In the genomic region with DNA sequence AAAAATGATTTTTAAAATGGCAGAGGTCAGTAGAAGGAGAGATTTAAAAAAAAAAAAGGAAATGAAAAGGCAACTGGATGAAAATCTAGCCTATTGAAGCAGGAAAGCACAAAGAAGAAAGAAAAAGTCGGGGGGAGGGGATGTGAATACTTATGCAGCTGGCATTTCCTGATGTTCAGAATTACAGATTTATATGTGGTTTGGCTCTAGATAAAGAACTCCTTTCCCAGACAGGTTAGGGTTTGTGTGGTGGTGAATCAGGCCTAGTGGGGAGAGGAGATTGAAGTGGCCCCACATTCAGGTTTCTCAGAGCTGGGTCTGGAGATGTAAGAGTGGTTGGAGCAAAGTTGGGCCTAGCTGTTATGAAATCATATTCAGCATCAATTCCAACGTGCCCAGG, we compare ENCODE assay signal across 20 cellular contexts.
A peak's percentile ranks its signal among the peaks of the same experiment; 100 is the strongest.
DNase-seq lines count a peak whose midpoint lies in the region; ATAC-seq, FAIRE-seq and TF ChIP-seq lines count a peak whose summit lies in the region.
"Had no signal": no experiment of that assay in that cellular context is flagged by ENCODE, and none has a peak within 500 bp of the region (broad histone marks: within the 10 kb centered on the region; RNA-seq: fewer than 3 reads in every experiment).

No MANE protein-coding gene starts in this region.

- peaks cover 13% of the 10 kb centered on the region for H3K4me1 ChIP-seq in ACC112 (ENCODE audit: control insufficient read depth, insufficient read depth, low read length, unreplicated experiment)
- H3K4me1 ChIP-seq in keratinocyte (ENCODE audit: control insufficient read depth, extremely low read depth, insufficient read depth, low read length): peaks cover 3% of the 10 kb centered on the region
- H3K4me1 ChIP-seq in HepG2 (ENCODE audit: insufficient read depth, low read length): no peaks in the 10 kb centered on the region
- H3K4me1 ChIP-seq: SJCRH30, upper lobe of right lung had no signal

- no peak for TF ChIP-seq CTCF in brain microvascular endothelial cell (IDR thresholded peaks at IDR 0.05; ENCODE audit: low read depth, low read length, missing control alignments)
- TF ChIP-seq CTCF in keratinocyte (optimal IDR thresholded peaks at IDR 0.05 in 1 of 3, IDR thresholded peaks at IDR 0.05 in 1 of 3, conservative IDR thresholded peaks at IDR 0.05 in 1 of 3; ENCODE audit: extremely low read depth in 1 of 3, insufficient read depth in 2 of 3, low read length in 3 of 3): no peak
- no peak for TF ChIP-seq CTCF in HepG2 (CRISPR knock-in tag; IDR thresholded peaks at IDR 0.05)

- no peak for TF ChIP-seq POLR2A in HepG2 (IDR thresholded peaks at IDR 0.05; ENCODE audit: insufficient read depth in 1 of 2, low read depth in 2 of 2, low read length in 2 of 2)

- no peaks in the 10 kb centered on the region for H3K79me2 ChIP-seq in ACC112 (ENCODE audit: control insufficient read depth, insufficient read depth, low read length, unreplicated experiment)
- no peaks in the 10 kb centered on the region for H3K79me2 ChIP-seq in keratinocyte (ENCODE audit: control insufficient read depth, insufficient read depth, low read length)
- H3K79me2 ChIP-seq in HepG2 (ENCODE audit: insufficient read depth, low read length): no peaks in the 10 kb centered on the region

- no peaks in the 10 kb centered on the region for H3K9me3 ChIP-seq in keratinocyte (ENCODE audit: control insufficient read depth, low read depth, low read length)
- no peaks in the 10 kb centered on the region for H3K9me3 ChIP-seq in HepG2 (ENCODE audit: low read length)
- H3K9me3 ChIP-seq: SJCRH30, upper lobe of right lung had no signal

- no peak overlapping the region for H3K27ac ChIP-seq in ACC112 (ENCODE audit: low read depth, low read length)
- H3K27ac ChIP-seq in brain microvascular endothelial cell: peak overlapping the region; percentile 41
- H3K27ac ChIP-seq in keratinocyte (ENCODE audit: control insufficient read depth, insufficient read depth, low read length): peak overlapping the region; percentile 29
- H3K27ac ChIP-seq in HepG2 (ENCODE audit: extremely low read length, insufficient read depth, low read length): no peak overlapping the region
- H3K27ac ChIP-seq: SJCRH30, upper lobe of right lung had no signal

- dilution Hi-C loops in keratinocyte (cut with MboI; ENCODE audit: extremely low pct_ligation_motif_present, low sequenced_read_pairs): no loop called here

- in situ Hi-C loops in brain microvascular endothelial cell (cut with HindIII; ENCODE audit: low pct_ligation_motif_present, low sequenced_read_pairs): no loop called here
- in situ Hi-C loops in HepG2 (cut with HindIII; ENCODE audit: extremely low pct_ligation_motif_present, low pct_unique_long_range_greater_than_20kb): loop anchor here (10.0 to 25.0 kb wide), 2 partner anchors 543 to 1146 kb away; no protein-coding TSS in a partner anchor

- H3K4me3 ChIP-seq in ACC112 (ENCODE audit: low read depth, low read length) (no peak overlapping the region), brain microvascular endothelial cell (ENCODE audit: low read depth, low read length) (no peak overlapping the region), keratinocyte (ENCODE audit: control insufficient read depth in 2 of 3, extremely low read depth in 1 of 3, insufficient read depth in 2 of 3, low read depth in 1 of 3, low read length in 3 of 3) (no peak overlapping the region), HepG2 (replicated peaks in 1 of 3; ENCODE audit: insufficient read depth in 1 of 3, low read depth in 2 of 3, low read length in 3 of 3) (no peak overlapping the region)
- H3K4me3 ChIP-seq: GM12878, SJCRH30, upper lobe of right lung had no signal

- 0% methylated on average over 2 of the region's 2 CpGs for WGBS in HepG2 (ENCODE audit: low lambda C conversion rate)

- DNase-seq in LHCN-M2 (ENCODE audit: low read depth): peak; percentile 41
- peak; percentile 60 for DNase-seq in brain microvascular endothelial cell
- DNase-seq in keratinocyte (ENCODE audit: low read depth, low spot score): peak; percentile 30
- DNase-seq in D341Med (ENCODE audit: low spot score): no peak
- DNase-seq in MV-4-11 (lab: John Stamatoyannopoulos, UW): no peak
- no peak for DNase-seq in HepG2 (ENCODE audit: low spot score)
- DNase-seq: activated CD4-positive, alpha-beta T cell treated with anti-CD3 and anti-CD28 coated beads for 36 hours; CD8-positive, alpha-beta memory T cell; islet precursor cell; NCI-H1105; NCI-H2171; posterior cingulate gyrus; SJCRH30; stimulated activated naive CD4-positive, alpha-beta T cell; T-helper 9 cell; upper lobe of right lung had no signal

- CTCF ChIA-PET in HepG2 (lab: Yijun Ruan, JAX; ENCODE audit: low intra/inter-chr PET ratio, low total read pairs): no interaction called here

- H3K9ac ChIP-seq in keratinocyte (ENCODE audit: control insufficient read depth, extremely low read depth, insufficient read depth, low read length) (no peak overlapping the region), HepG2 (ENCODE audit: insufficient read depth, low read depth, low read length) (no peak overlapping the region)

- FAIRE-seq in keratinocyte (lab: Jason Lieb, UNC) (peak; percentile 44), HepG2 (lab: Jason Lieb, UNC) (no peak)
- FAIRE-seq: A204.1, GM12878 had no signal

- no TSS peak for BruUV-seq in HepG2 (replicated peaks; lab: Mats Ljungman, UMichigan)

- no peak for TF ChIP-seq RAD21 in HepG2 (CRISPR knock-in tag; IDR thresholded peaks at IDR 0.05)

- TF ChIP-seq EP300 in HepG2 (IDR thresholded peaks at IDR 0.05; ENCODE audit: low read depth in 2 of 2, low read length in 2 of 2) (no peak), HepG2 (CRISPR knock-in tag; IDR thresholded peaks at IDR 0.05; ENCODE audit: borderline replicate concordance) (no peak)

- peak overlapping the region; percentile 37 for H2AFZ ChIP-seq in ACC112 (ENCODE audit: low read length, unreplicated experiment)
- H2AFZ ChIP-seq in keratinocyte (ENCODE audit: control insufficient read depth, low read length): peak overlapping the region; percentile 84
- no peak overlapping the region for H2AFZ ChIP-seq in HepG2 (ENCODE audit: low read length)

- no peaks in the 10 kb centered on the region for H3K36me3 ChIP-seq in ACC112 (ENCODE audit: insufficient read depth, low read length)
- H3K36me3 ChIP-seq in brain microvascular endothelial cell (replicated peaks): no peaks in the 10 kb centered on the region
- no peaks in the 10 kb centered on the region for H3K36me3 ChIP-seq in keratinocyte (ENCODE audit: control insufficient read depth in 2 of 2, extremely low read depth in 1 of 2, insufficient read depth in 2 of 2, low read length in 2 of 2)
- no peaks in the 10 kb centered on the region for H3K36me3 ChIP-seq in HepG2 (replicated peaks in 1 of 2; ENCODE audit: control insufficient read depth in 1 of 2, insufficient read depth in 2 of 2, low read length in 2 of 2)
- H3K36me3 ChIP-seq: SJCRH30, upper lobe of right lung had no signal

- no peak for ATAC-seq in HG03432 (IDR thresholded peaks at IDR 0.05; ENCODE audit: unreplicated experiment)
- ATAC-seq in HepG2: no peak
- ATAC-seq: activated CD4-positive, alpha-beta T cell treated with anti-CD3 and anti-CD28 coated beads for 36 hours; GM12878; upper lobe of right lung had no signal

- POLR2A ChIA-PET in HepG2 (lab: Yijun Ruan, JAX): no interaction called here

- H3K4me2 ChIP-seq in keratinocyte (ENCODE audit: control insufficient read depth, extremely low read depth, insufficient read depth, low read depth, low read length) (peak overlapping the region; percentile 34), HepG2 (ENCODE audit: low read depth, low read length) (no peak overlapping the region)

- H3K27me3 ChIP-seq in ACC112 (ENCODE audit: insufficient read depth, low read length) (no peaks in the 10 kb centered on the region), brain microvascular endothelial cell (replicated peaks) (no peaks in the 10 kb centered on the region), keratinocyte (ENCODE audit: control insufficient read depth, extremely low read depth, insufficient read depth, low read length) (no peaks in the 10 kb centered on the region), HepG2 (ENCODE audit: control insufficient read depth in 1 of 2, insufficient read depth in 2 of 2, low read length in 2 of 2) (no peaks in the 10 kb centered on the region)
- H3K27me3 ChIP-seq: upper lobe of right lung had no signal

- H4K20me1 ChIP-seq in keratinocyte (ENCODE audit: control insufficient read depth, extremely low read depth, insufficient read depth, low read length) (no peaks in the 10 kb centered on the region), HepG2 (ENCODE audit: insufficient read depth, low read length) (no peaks in the 10 kb centered on the region)

- no peaks in the 10 kb centered on the region for H3K9me1 ChIP-seq in keratinocyte (ENCODE audit: control insufficient read depth, extremely low read depth, insufficient read depth, low read length)

- intact Hi-C loops in HepG2 (cut with micrococcal nuclease; ENCODE audit: unreplicated experiment): loop anchor here (10.0 kb wide), 1 partner anchor 147 kb away; no protein-coding TSS in a partner anchor

TF ChIP-seq in HepG2, 621 proteins besides CTCF, POLR2A, EP300 and RAD21 (continues in another document):
- TF ChIP-seq, protein P1, sequence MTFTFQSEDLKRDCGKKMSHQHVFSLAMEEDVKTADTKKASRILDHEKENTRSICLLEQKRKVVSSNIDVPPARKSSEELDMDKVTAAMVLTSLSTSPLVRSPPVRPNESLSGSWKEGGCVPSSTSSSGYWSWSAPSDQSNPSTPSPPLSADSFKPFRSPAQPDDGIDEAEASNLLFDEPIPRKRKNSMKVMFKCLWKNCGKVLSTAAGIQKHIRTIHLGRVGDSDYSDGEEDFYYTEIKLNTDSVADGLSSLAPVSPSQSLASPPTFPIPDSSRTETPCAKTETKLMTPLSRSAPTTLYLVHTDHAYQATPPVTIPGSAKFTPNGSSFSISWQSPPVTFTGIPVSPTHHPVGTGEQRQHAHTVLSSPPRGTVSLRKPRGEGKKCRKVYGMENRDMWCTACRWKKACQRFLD (CRISPR knock-in tag; IDR thresholded peaks at IDR 0.05; ENCODE audit: borderline replicate concordance): no peak
- TF ChIP-seq AKAP8 (CRISPR knock-in tag; IDR thresholded peaks at IDR 0.05) (no peak), ZNF451 (CRISPR knock-in tag; IDR thresholded peaks at IDR 0.05) (no peak)
- TF ChIP-seq, protein P2, sequence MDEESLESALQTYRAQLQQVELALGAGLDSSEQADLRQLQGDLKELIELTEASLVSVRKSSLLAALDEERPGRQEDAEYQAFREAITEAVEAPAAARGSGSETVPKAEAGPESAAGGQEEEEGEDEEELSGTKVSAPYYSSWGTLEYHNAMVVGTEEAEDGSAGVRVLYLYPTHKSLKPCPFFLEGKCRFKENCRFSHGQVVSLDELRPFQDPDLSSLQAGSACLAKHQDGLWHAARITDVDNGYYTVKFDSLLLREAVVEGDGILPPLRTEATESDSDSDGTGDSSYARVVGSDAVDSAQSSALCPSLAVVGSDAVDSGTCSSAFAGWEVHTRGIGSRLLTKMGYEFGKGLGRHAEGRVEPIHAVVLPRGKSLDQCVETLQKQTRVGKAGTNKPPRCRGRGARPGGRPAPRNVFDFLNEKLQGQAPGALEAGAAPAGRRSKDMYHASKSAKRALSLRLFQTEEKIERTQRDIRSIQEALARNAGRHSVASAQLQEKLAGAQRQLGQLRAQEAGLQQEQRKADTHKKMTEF (CRISPR knock-in tag; IDR thresholded peaks at IDR 0.05): no peak

Comparison
In these comparisons a context has a peak if more than half of its experiments do, and no peak if none do; other contexts are left out.
1. H3K27ac ChIP-seq: peak in brain microvascular endothelial cell (single experiment) and keratinocyte (single experiment); none in ACC112 (single experiment) and HepG2 (single experiment).
2. DNase-seq: peak in LHCN-M2 (single experiment), brain microvascular endothelial cell (single experiment) and keratinocyte (single experiment); none in D341Med (single experiment), MV-4-11 (single experiment) and HepG2 (single experiment).